Comparison of ENCODE assay signal across 15 cellular contexts in the genomic region with DNA sequence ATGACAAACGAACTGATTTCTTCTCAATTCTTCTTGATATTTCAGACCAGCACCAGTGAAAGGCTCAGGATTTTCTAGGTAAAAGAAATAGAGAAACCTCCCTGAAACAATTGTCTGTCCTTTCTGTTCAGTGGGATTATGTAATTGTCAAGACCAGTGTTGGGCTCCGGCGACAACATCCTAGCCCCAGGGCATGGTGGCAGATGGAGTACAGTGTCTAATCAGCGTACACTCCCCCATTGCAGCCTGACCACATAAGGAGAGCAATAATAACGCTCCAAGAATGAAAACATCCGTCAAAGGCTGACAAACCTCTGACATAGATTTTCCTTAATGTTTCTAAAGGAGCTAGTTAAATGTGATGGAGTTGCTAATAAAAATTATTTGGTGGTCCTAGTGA.
"Had no signal": no experiment of that assay in that cellular context is flagged by ENCODE, and none has a peak within 500 bp of the region (broad histone marks: within the 10 kb centered on the region; RNA-seq: fewer than 3 reads in every experiment).

No MANE protein-coding gene starts in this region.

- H3K9me3 ChIP-seq: ovary had no signal

- H3K27ac ChIP-seq: coronary artery, neural progenitor cell, ovary had no signal

- H3K36me3 ChIP-seq: neural progenitor cell, ovary had no signal

- DNase-seq: effector CD4-positive, alpha-beta T cell; islet precursor cell; left ventricle myocardium superior; mesenchymal stem cell; midbrain; nucleus accumbens; ovary; right cardiac atrium; stimulated activated CD4-positive, alpha-beta T cell treated with anti-CD3 and anti-CD28 coated beads, Interleukin-2, amount 100 ng/mL, for 48 hours; stimulated activated naive CD4-positive, alpha-beta T cell treated with Interleukin-2 at 50 U/mL for 16 hours had no signal

- FAIRE-seq: frontal cortex had no signal

- H3K4me3 ChIP-seq: coronary artery, lung, neural progenitor cell, ovary, smooth muscle cell had no signal

- H3K27me3 ChIP-seq: neural progenitor cell, ovary had no signal
